17 cellular contexts compared by ENCODE assay signal in the genomic region with DNA sequence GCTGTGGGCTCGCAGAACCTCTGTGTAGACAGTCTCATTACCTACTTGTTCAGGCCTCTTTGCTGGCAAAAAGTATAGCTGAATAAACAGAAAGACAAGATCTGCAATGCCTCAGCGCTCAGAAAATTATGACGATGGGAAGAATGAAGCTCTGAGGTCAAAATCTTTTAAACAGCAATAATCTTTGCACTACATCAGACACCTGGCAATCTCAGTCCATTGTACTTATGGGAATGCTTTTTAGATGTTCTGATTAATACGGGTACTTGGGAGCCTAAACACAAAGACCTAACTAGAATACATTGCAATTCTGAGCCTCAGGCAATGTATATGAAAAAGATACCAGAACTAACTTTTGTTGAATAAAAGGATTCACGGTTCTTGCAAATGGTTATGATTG.
DNase-seq lines count a peak whose midpoint lies in the region; ATAC-seq and TF ChIP-seq lines count a peak whose summit lies in the region.
"Had no signal": no experiment of that assay in that cellular context is flagged by ENCODE, and none has a peak within 500 bp of the region (broad histone marks: within the 10 kb centered on the region; RNA-seq: fewer than 3 reads in every experiment).

No MANE protein-coding gene starts in this region.

- peaks cover 16% of the 10 kb centered on the region for H3K4me1 Mint-ChIP-seq in neural progenitor cell
- H3K4me1 Mint-ChIP-seq: B cell had no signal

- H4K20me1 ChIP-seq in SK-N-SH (ENCODE audit: insufficient read depth) = no peaks in the 10 kb centered on the region
- H4K20me1 ChIP-seq in neural progenitor cell (ENCODE audit: low read depth) = no peaks in the 10 kb centered on the region
- H4K20me1 ChIP-seq: BLaER1 had no signal

- H3K4me1 ChIP-seq in SK-N-SH (ENCODE audit: control insufficient read depth in 1 of 2, insufficient read depth in 2 of 2, low read depth in 1 of 2, low read length in 1 of 2) (peaks cover 0 to 9% of the 10 kb centered on the region in 2 experiments; a peak in 2 of 4 replicates), neural progenitor cell (peaks cover 4% of the 10 kb centered on the region)
- H3K4me1 ChIP-seq: Caco-2, HAP-1 had no signal

- ATAC-seq in SK-N-SH treated with all-trans-retinoic acid at 6 μM for 48 hours = no peak
- ATAC-seq: CD8-positive, alpha-beta T cell had no signal

- no peak overlapping the region for H2AFZ ChIP-seq in SK-N-SH (ENCODE audit: low read depth)
- no peak overlapping the region for H2AFZ ChIP-seq in neural progenitor cell (replicated peaks)

- H3K4me3 Mint-ChIP-seq in neural progenitor cell = no peak overlapping the region
- H3K4me3 Mint-ChIP-seq: B cell; CD4-positive, CD25-positive, alpha-beta regulatory T cell; CD8-positive, alpha-beta T cell; HFFc6 had no signal

- TF ChIP-seq EP300 in SK-N-SH (IDR thresholded peaks at IDR 0.05; ENCODE audit: borderline replicate concordance in 1 of 2, low read depth in 1 of 2, low read length in 1 of 2) = no peak

- POLR2A ChIA-PET in SK-N-SH (lab: Yijun Ruan, JAX) = no interaction called here

- WGBS in SK-N-SH (ENCODE audit: low lambda C conversion rate) = 61% methylated on average over 5 of the region's 5 CpGs

- peak overlapping the region; percentile 44 for H3K27ac Mint-ChIP-seq in neural progenitor cell
- H3K27ac Mint-ChIP-seq: B cell; CD4-positive, CD25-positive, alpha-beta regulatory T cell; CD8-positive, alpha-beta T cell; HFFc6 had no signal

- no peaks in the 10 kb centered on the region for H3K9me3 ChIP-seq in SK-N-SH
- no peaks in the 10 kb centered on the region for H3K9me3 ChIP-seq in neural progenitor cell (ENCODE audit: low read depth)
- H3K9me3 ChIP-seq: Caco-2, HAP-1 had no signal

- H3K27me3 ChIP-seq in SK-N-SH (ENCODE audit: insufficient read depth) (no peaks in the 10 kb centered on the region), neural progenitor cell (no peaks in the 10 kb centered on the region)
- H3K27me3 ChIP-seq: BLaER1 had no signal

- H3K36me3 ChIP-seq in SK-N-SH (replicated peaks in 1 of 2; ENCODE audit: control insufficient read depth in 1 of 2, insufficient read depth in 2 of 2, low read length in 1 of 2) (no peaks in the 10 kb centered on the region), neural progenitor cell (no peaks in the 10 kb centered on the region)
- H3K36me3 ChIP-seq: BLaER1, HAP-1 had no signal

- no peak overlapping the region for H3K4me2 ChIP-seq in SK-N-SH
- H3K4me2 ChIP-seq in neural progenitor cell = no peak overlapping the region
- H3K4me2 ChIP-seq: BLaER1 had no signal

- no peak for TF ChIP-seq RAD21 in SK-N-SH (IDR thresholded peaks at IDR 0.05; ENCODE audit: low read length)

- H3K79me2 ChIP-seq in SK-N-SH (ENCODE audit: insufficient read depth) (no peaks in the 10 kb centered on the region), neural progenitor cell (ENCODE audit: low read depth) (no peaks in the 10 kb centered on the region)

- TF ChIP-seq CTCF in SK-N-SH (IDR thresholded peaks at IDR 0.05) (no peak), neural progenitor cell (IDR thresholded peaks at IDR 0.05) (no peak)

- H3K9ac ChIP-seq in SK-N-SH = no peak overlapping the region
- H3K9ac ChIP-seq in neural progenitor cell = no peak overlapping the region
- H3K9ac ChIP-seq: BLaER1 had no signal

- H3F3A ChIP-seq in SK-N-SH (replicated peaks; ENCODE audit: insufficient read depth) (no peaks in the 10 kb centered on the region), neural progenitor cell (ENCODE audit: low read depth) (no peaks in the 10 kb centered on the region)

- H3K4me3 ChIP-seq in SK-N-SH (ENCODE audit: low read depth in 2 of 2, low read length in 1 of 2) (no peak overlapping the region), neural progenitor cell (no peak overlapping the region)
- H3K4me3 ChIP-seq: BLaER1, HAP-1 had no signal

- H3K27ac ChIP-seq in SK-N-SH (ENCODE audit: low read depth in 2 of 2, low read length in 1 of 2) (peak overlapping the region in 1 of 2 experiments; percentile 60; a peak in 1 of 4 replicates), neural progenitor cell (no peak overlapping the region)
- H3K27ac ChIP-seq: BLaER1, C4-2B had no signal

- CTCF ChIA-PET in SK-N-SH (lab: Yijun Ruan, JAX) = interaction anchor here (2.0 kb wide), 1 partner anchor 11 kb away, joined by 6 read pairs; no protein-coding TSS in a partner anchor

- H3K27me3 Mint-ChIP-seq in neural progenitor cell (ENCODE audit: insufficient read depth, low read depth) = no peaks in the 10 kb centered on the region
- H3K27me3 Mint-ChIP-seq: B cell; CD4-positive, CD25-positive, alpha-beta regulatory T cell had no signal

- no peaks in the 10 kb centered on the region for H3K9me3 Mint-ChIP-seq in neural progenitor cell
- H3K9me3 Mint-ChIP-seq: HFFc6 had no signal

- DNase-seq in SK-N-SH (peak; percentile 34), foreskin melanocyte (peak; percentile 14), neural progenitor cell (ENCODE audit: low spot score) (no peak), NOMO-1 treated with dmso at 0.1 percent for 144 hours (lab: John Stamatoyannopoulos, UW; ENCODE audit: unreplicated experiment) (no peak), DMS153 treated with DMSO at 0.1 percent for 48 hours (lab: John Stamatoyannopoulos, UW; ENCODE audit: unreplicated experiment) (no peak)
- DNase-seq: Caco-2; CD4-positive, CD25-positive, alpha-beta regulatory T cell; CD8-positive, alpha-beta T cell; DMS153; DND-41; GOT3; HFFc6 had no signal

- no peaks in the 10 kb centered on the region for H3K36me3 Mint-ChIP-seq in neural progenitor cell

- H3K9me2 ChIP-seq in SK-N-SH = no peaks in the 10 kb centered on the region

TF ChIP-seq in SK-N-SH, 30 proteins besides CTCF, POLR2A, EP300 and RAD21:
- TF ChIP-seq MEF2A (IDR thresholded peaks at IDR 0.05; ENCODE audit: borderline replicate concordance, low read depth) (no peak), RCOR1 (IDR thresholded peaks at IDR 0.05; ENCODE audit: low read length) (peak; percentile 40; the same call in 1 of the 2 replicates), GATA2 (CRISPR knock-in tag; IDR thresholded peaks at IDR 0.05) (peak; percentile 42), TAF1 (IDR thresholded peaks at IDR 0.05; ENCODE audit: borderline replicate concordance, low read depth, low read length) (no peak)

TF ChIP-seq in SK-N-SH treated with all-trans-retinoic acid at 6 μM for 48 hours, 23 proteins besides CTCF, POLR2A, EP300 and RAD21:
- no peak for TF ChIP-seq PPARA (CRISPR knock-in tag; IDR thresholded peaks at IDR 0.05; ENCODE audit: borderline replicate concordance)
- no peak for TF ChIP-seq ZNF8 (CRISPR knock-in tag; IDR thresholded peaks at IDR 0.05)
- TF ChIP-seq, protein P1, sequence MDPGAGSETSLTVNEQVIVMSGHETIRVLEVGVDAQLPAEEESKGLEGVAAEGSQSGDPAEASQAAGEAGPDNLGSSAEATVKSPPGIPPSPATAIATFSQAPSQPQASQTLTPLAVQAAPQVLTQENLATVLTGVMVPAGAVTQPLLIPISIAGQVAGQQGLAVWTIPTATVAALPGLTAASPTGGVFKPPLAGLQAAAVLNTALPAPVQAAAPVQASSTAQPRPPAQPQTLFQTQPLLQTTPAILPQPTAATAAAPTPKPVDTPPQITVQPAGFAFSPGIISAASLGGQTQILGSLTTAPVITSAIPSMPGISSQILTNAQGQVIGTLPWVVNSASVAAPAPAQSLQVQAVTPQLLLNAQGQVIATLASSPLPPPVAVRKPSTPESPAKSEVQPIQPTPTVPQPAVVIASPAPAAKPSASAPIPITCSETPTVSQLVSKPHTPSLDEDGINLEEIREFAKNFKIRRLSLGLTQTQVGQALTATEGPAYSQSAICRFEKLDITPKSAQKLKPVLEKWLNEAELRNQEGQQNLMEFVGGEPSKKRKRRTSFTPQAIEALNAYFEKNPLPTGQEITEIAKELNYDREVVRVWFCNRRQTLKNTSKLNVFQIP (CRISPR knock-in tag; IDR thresholded peaks at IDR 0.05; ENCODE audit: borderline replicate concordance, low read depth) = no peak
- TF ChIP-seq ARNTL (CRISPR knock-in tag; IDR thresholded peaks at IDR 0.05; ENCODE audit: borderline replicate concordance, low read depth) = no peak
- TF ChIP-seq ZC3H10 (CRISPR knock-in tag; IDR thresholded peaks at IDR 0.05) = no peak
- TF ChIP-seq, protein P2, sequence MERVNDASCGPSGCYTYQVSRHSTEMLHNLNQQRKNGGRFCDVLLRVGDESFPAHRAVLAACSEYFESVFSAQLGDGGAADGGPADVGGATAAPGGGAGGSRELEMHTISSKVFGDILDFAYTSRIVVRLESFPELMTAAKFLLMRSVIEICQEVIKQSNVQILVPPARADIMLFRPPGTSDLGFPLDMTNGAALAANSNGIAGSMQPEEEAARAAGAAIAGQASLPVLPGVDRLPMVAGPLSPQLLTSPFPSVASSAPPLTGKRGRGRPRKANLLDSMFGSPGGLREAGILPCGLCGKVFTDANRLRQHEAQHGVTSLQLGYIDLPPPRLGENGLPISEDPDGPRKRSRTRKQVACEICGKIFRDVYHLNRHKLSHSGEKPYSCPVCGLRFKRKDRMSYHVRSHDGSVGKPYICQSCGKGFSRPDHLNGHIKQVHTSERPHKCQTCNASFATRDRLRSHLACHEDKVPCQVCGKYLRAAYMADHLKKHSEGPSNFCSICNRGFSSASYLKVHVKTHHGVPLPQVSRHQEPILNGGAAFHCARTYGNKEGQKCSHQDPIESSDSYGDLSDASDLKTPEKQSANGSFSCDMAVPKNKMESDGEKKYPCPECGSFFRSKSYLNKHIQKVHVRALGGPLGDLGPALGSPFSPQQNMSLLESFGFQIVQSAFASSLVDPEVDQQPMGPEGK (CRISPR knock-in tag; IDR thresholded peaks at IDR 0.05; ENCODE audit: borderline replicate concordance) = no peak

Comparison
In these comparisons a context has a peak if more than half of its experiments do, and no peak if none do; other contexts are left out.
1. DNase-seq: peak in SK-N-SH (single experiment) and foreskin melanocyte (single experiment); none in neural progenitor cell (single experiment), NOMO-1 treated with dmso at 0.1 percent for 144 hours (single experiment) and DMS153 treated with DMSO at 0.1 percent for 48 hours (single experiment).